ENCODE assay signal across 24 cellular contexts in genomic region chr3:196177967-196178366, GRCh38. TPM values are rescaled to one million over a fixed set of nuclear protein-coding genes. Genes with fewer than 3 reads are reported as not detected.
DNase-seq lines count a peak whose midpoint lies in the region; ATAC-seq and TF ChIP-seq lines count a peak whose summit lies in the region.
"Had no signal": no experiment of that assay in that cellular context is flagged by ENCODE, and none has a peak within 500 bp of the region (broad histone marks: within the 10 kb centered on the region; RNA-seq: fewer than 3 reads in every experiment).

No MANE protein-coding gene starts in this region.

- CTCF ChIA-PET in T-cell (lab: Charles Lee): no interaction called here

- H3K27me3 Mint-ChIP-seq in activated CD4-positive, alpha-beta T cell treated with anti-CD3 and anti-CD28 coated beads, Interleukin-2, amount 10 ng/mL, durations not matched to agents 24 days and 14 days: no peaks in the 10 kb centered on the region
- H3K27me3 Mint-ChIP-seq in T-cell (no peaks in the 10 kb centered on the region), nephron progenitor cell (ENCODE audit: low read depth, poor library complexity) (peaks cover 21% of the 10 kb centered on the region), progenitor cell of endocrine pancreas (peaks cover 3% of the 10 kb centered on the region)
- H3K27me3 Mint-ChIP-seq: IgD-negative memory B cell had no signal

- peak overlapping the region in 1 of 2 donors; percentile 65 for H3K9ac ChIP-seq in colonic mucosa (ENCODE audit: low read depth in 2 of 2, low read length in 2 of 2)

- H3K4me3 Mint-ChIP-seq in activated CD4-positive, alpha-beta T cell treated with anti-CD3 and anti-CD28 coated beads, Interleukin-2, amount 10 ng/mL, durations not matched to agents 24 days and 14 days: no peak overlapping the region
- H3K4me3 Mint-ChIP-seq in T-cell (no peak overlapping the region), nephron progenitor cell (peak overlapping the region; percentile 20), progenitor cell of endocrine pancreas (ENCODE audit: low read depth) (no peak overlapping the region)
- H3K4me3 Mint-ChIP-seq: H9, neural crest cell had no signal

- TF ChIP-seq CTCF in colonic mucosa (IDR thresholded peaks at IDR 0.05): no peak
- TF ChIP-seq CTCF in nephron progenitor cell (IDR thresholded peaks at IDR 0.05): no peak
- TF ChIP-seq CTCF in progenitor cell of endocrine pancreas (IDR thresholded peaks at IDR 0.05; ENCODE audit: unreplicated experiment): no peak

- H3K4me1 ChIP-seq in colonic mucosa: peaks cover 19% of the 10 kb centered on the region
- H3K4me1 ChIP-seq: prostate gland had no signal

- peaks cover 2% of the 10 kb centered on the region for H3K36me3 Mint-ChIP-seq in activated CD4-positive, alpha-beta T cell treated with anti-CD3 and anti-CD28 coated beads, Interleukin-2, amount 10 ng/mL, durations not matched to agents 24 days and 14 days (ENCODE audit: low read depth)
- no peaks in the 10 kb centered on the region for H3K36me3 Mint-ChIP-seq in T-cell
- H3K36me3 Mint-ChIP-seq in nephron progenitor cell (ENCODE audit: low read depth): no peaks in the 10 kb centered on the region
- H3K36me3 Mint-ChIP-seq in progenitor cell of endocrine pancreas (ENCODE audit: insufficient read depth): no peaks in the 10 kb centered on the region
- H3K36me3 Mint-ChIP-seq: IgD-negative memory B cell had no signal

- POLR2A ChIA-PET in T-cell (lab: Charles Lee): interaction anchor here in 1 of 2 donors (0.6 kb wide), 1 partner anchor 92 kb away, joined by 3 read pairs; no protein-coding TSS in a partner anchor

- peak; percentile 57 for DNase-seq in activated CD4-positive, alpha-beta T cell treated with anti-CD3 and anti-CD28 coated beads, Interleukin-2, amount 10 ng/mL, durations not matched to agents 24 days and 14 days
- no peak for DNase-seq in activated CD4-positive, alpha-beta T cell treated with anti-CD3 and anti-CD28 coated beads for 1 hour
- no peak for DNase-seq in T-cell
- DNase-seq in colonic mucosa: peak; percentile 74
- DNase-seq in nephron progenitor cell: no peak
- no peak for DNase-seq in HuH-7.5 (ENCODE audit: low spot score)
- DNase-seq in progenitor cell of endocrine pancreas (ENCODE audit: low spot score, unreplicated experiment): no peak
- no peak for DNase-seq in iPS-NIHi11 (ENCODE audit: low spot score)
- DNase-seq: activated naive CD4-positive, alpha-beta T cell; brain microvascular endothelial cell; DMS 273 treated with DMSO at 0.1 percent for 48 hours; GDM1; H9; heart right ventricle; NCI-H1694 treated with DMSO at 0.1 percent for 48 hours; NCI-H774; SIG-M5; stimulated activated CD4-positive, alpha-beta T cell treated with anti-CD3 and anti-CD28 coated beads, Interleukin-4, amount 100 ng/mL, for 24 hours; T-helper 9 cell had no signal

- no peak overlapping the region for H3K4me3 ChIP-seq in colonic mucosa
- H3K4me3 ChIP-seq: heart right ventricle, prostate gland, smooth muscle cell had no signal

- peak overlapping the region; percentile 78 for H3K27ac ChIP-seq in colonic mucosa
- H3K27ac ChIP-seq: brain microvascular endothelial cell, prostate gland had no signal

- ATAC-seq in T-cell (replicated peaks in 1 of 4): no peak
- ATAC-seq: heart right ventricle had no signal

- no peaks in the 10 kb centered on the region for H3K27me3 ChIP-seq in colonic mucosa
- H3K27me3 ChIP-seq: brain microvascular endothelial cell, heart right ventricle had no signal

- intact Hi-C loops in activated CD4-positive, alpha-beta T cell treated with anti-CD3 and anti-CD28 coated beads, Interleukin-2, amount 10 ng/mL, durations not matched to agents 24 days and 14 days (cut with micrococcal nuclease): loop anchor here (2.0 kb wide), 1 partner anchor 15 kb away; no protein-coding TSS in a partner anchor
- intact Hi-C loops in colonic mucosa (cut with DNase I): no loop called here

- no peaks in the 10 kb centered on the region for H3K9me3 Mint-ChIP-seq in activated CD4-positive, alpha-beta T cell treated with anti-CD3 and anti-CD28 coated beads, Interleukin-2, amount 10 ng/mL, durations not matched to agents 24 days and 14 days
- H3K9me3 Mint-ChIP-seq in T-cell (no peaks in the 10 kb centered on the region), nephron progenitor cell (no peaks in the 10 kb centered on the region), progenitor cell of endocrine pancreas (ENCODE audit: low read depth) (no peaks in the 10 kb centered on the region)
- H3K9me3 Mint-ChIP-seq: H9, IgD-negative memory B cell, neural crest cell had no signal

- H3K9me3 ChIP-seq in colonic mucosa: no peaks in the 10 kb centered on the region
- H3K9me3 ChIP-seq: heart right ventricle, prostate gland had no signal

- H3K27ac Mint-ChIP-seq in activated CD4-positive, alpha-beta T cell treated with anti-CD3 and anti-CD28 coated beads, Interleukin-2, amount 10 ng/mL, durations not matched to agents 24 days and 14 days: peak overlapping the region; percentile 74
- H3K27ac Mint-ChIP-seq in T-cell: peak overlapping the region; percentile 88 to 89
- peak overlapping the region; percentile 51 for H3K27ac Mint-ChIP-seq in nephron progenitor cell
- no peak overlapping the region for H3K27ac Mint-ChIP-seq in progenitor cell of endocrine pancreas
- H3K27ac Mint-ChIP-seq: IgD-negative memory B cell had no signal

- peaks cover 41% of the 10 kb centered on the region for H3K4me1 Mint-ChIP-seq in activated CD4-positive, alpha-beta T cell treated with anti-CD3 and anti-CD28 coated beads, Interleukin-2, amount 10 ng/mL, durations not matched to agents 24 days and 14 days
- H3K4me1 Mint-ChIP-seq in T-cell (peaks cover 26 to 47% (median 41%) of the 10 kb centered on the region in 3 donors), nephron progenitor cell (peaks cover 35% of the 10 kb centered on the region), progenitor cell of endocrine pancreas (ENCODE audit: low read depth) (peaks cover 18% of the 10 kb centered on the region)

- H3K36me3 ChIP-seq in colonic mucosa: no peaks in the 10 kb centered on the region
- H3K36me3 ChIP-seq: brain microvascular endothelial cell, heart right ventricle, prostate gland had no signal

RNA-seq across cellular contexts. Expression of gene ZDHHC19, which starts 33.2 kb away (rescaled TPM):
- total RNA-seq in activated CD4-positive, alpha-beta T cell treated with anti-CD3 and anti-CD28 coated beads, Interleukin-2, amount 10 ng/mL, durations not matched to agents 24 days and 14 days: not detected in 2 replicates
- total RNA-seq in T-cell (under 1 TPM in 2 of 5 donors, not detected in 3; 0.49 to 0.54 TPM), colonic mucosa (not detected), progenitor cell of endocrine pancreas (not detected in 2 replicates)
- total RNA-seq: endothelial cell of umbilical vein, neural crest cell, smooth muscle cell had no signal

RNA-seq across cellular contexts. Expression of gene SLC51A, which starts 38.4 kb away (rescaled TPM):
- total RNA-seq in activated CD4-positive, alpha-beta T cell treated with anti-CD3 and anti-CD28 coated beads, Interleukin-2, amount 10 ng/mL, durations not matched to agents 24 days and 14 days: not detected in 2 replicates
- not detected for total RNA-seq in T-cell
- total RNA-seq in colonic mucosa: 10 to 100 TPM in 1 of 2 donors, 1 to 10 TPM in 1; 2.1 to 65.1 TPM
- total RNA-seq in progenitor cell of endocrine pancreas: 0.34 and 0.62 TPM in 2 replicates
- total RNA-seq: endothelial cell of umbilical vein, neural crest cell, smooth muscle cell had no signal

Comparison
In these comparisons a context has a peak if more than half of its experiments do, and no peak if none do; other contexts are left out.
1. DNase-seq: peak in activated CD4-positive, alpha-beta T cell treated with anti-CD3 and anti-CD28 coated beads, Interleukin-2, amount 10 ng/mL, durations not matched to agents 24 days and 14 days (single experiment) and colonic mucosa (single experiment); none in activated CD4-positive, alpha-beta T cell treated with anti-CD3 and anti-CD28 coated beads for 1 hour (single experiment), T-cell (0 of 34), nephron progenitor cell (single experiment), HuH-7.5 (single experiment), progenitor cell of endocrine pancreas (single experiment) and iPS-NIHi11 (single experiment).